In genomic region chr19:12720296-12720695, GRCh38 we compare ENCODE assay signal across 7 cellular contexts. TPM values are rescaled to one million over a fixed set of nuclear protein-coding genes. Genes with fewer than 3 reads are reported as not detected.
A peak's percentile ranks its signal among the peaks of the same experiment; 100 is the strongest.
DNase-seq lines count a peak whose midpoint lies in the region; ATAC-seq and TF ChIP-seq lines count a peak whose summit lies in the region.
"Had no signal": no experiment of that assay in that cellular context is flagged by ENCODE, and none has a peak within 500 bp of the region (broad histone marks: within the 10 kb centered on the region; RNA-seq: fewer than 3 reads in every experiment).

No MANE protein-coding gene starts in this region.

- H3K27me3 Mint-ChIP-seq in activated T-helper 2 cell treated with anti-CD3 and anti-CD28 coated beads, Interferon-gamma antibody, Interleukin-2, Interleukin-4, amounts not matched to agents 10 μg/mL and 5 μg/mL and 100 μg/mL, durations not matched to agents 14 hours and 24 hours and 36 hours (ENCODE audit: low read depth): no peaks in the 10 kb centered on the region
- H3K27me3 Mint-ChIP-seq in naive B cell: no peaks in the 10 kb centered on the region

- H3K9me3 Mint-ChIP-seq in activated T-helper 2 cell treated with anti-CD3 and anti-CD28 coated beads, Interferon-gamma antibody, Interleukin-2, Interleukin-4, amounts not matched to agents 10 μg/mL and 5 μg/mL and 100 μg/mL, durations not matched to agents 14 hours and 24 hours and 36 hours: no peaks in the 10 kb centered on the region
- no peaks in the 10 kb centered on the region for H3K9me3 Mint-ChIP-seq in naive B cell

- H3K4me2 ChIP-seq in DOHH2 (ENCODE audit: low read length): peak overlapping the region; percentile 98

- H3F3A ChIP-seq in DOHH2 (ENCODE audit: control insufficient read depth, insufficient read depth): peaks cover 3% of the 10 kb centered on the region; the same call in 1 of the 2 replicates

- H3K27ac ChIP-seq in DOHH2 (ENCODE audit: low read depth, low read length): no peak overlapping the region

- H3K27ac Mint-ChIP-seq in activated T-helper 2 cell treated with anti-CD3 and anti-CD28 coated beads, Interferon-gamma antibody, Interleukin-2, Interleukin-4, amounts not matched to agents 10 μg/mL and 5 μg/mL and 100 μg/mL, durations not matched to agents 14 hours and 24 hours and 36 hours: peak overlapping the region; percentile 89
- H3K27ac Mint-ChIP-seq in naive B cell: peak overlapping the region in 2 of 6 donors; percentile 57 to 95

- intact Hi-C loops in activated T-helper 2 cell treated with anti-CD3 and anti-CD28 coated beads, Interferon-gamma antibody, Interleukin-2, Interleukin-4, amounts not matched to agents 10 μg/mL and 5 μg/mL and 100 μg/mL, durations not matched to agents 14 hours and 24 hours and 36 hours (cut with micrococcal nuclease): loop anchor here (5.0 kb wide), 2 partner anchors 108 to 1628 kb away; partner anchors contain the start of genes ZNF490 and ZNF791

- in situ Hi-C loops in HAP-1 (cut with MboI; ENCODE audit: low sequenced_read_pairs): no loop called here

- no peaks in the 10 kb centered on the region for H3K9me2 ChIP-seq in DOHH2 (replicated peaks; ENCODE audit: control insufficient read depth, low read length)

- peak overlapping the region; percentile 96 for H3K4me3 ChIP-seq in DOHH2 (ENCODE audit: low read length)
- H3K4me3 ChIP-seq in HAP-1: no peak overlapping the region

- DNase-seq in activated T-helper 2 cell treated with anti-CD3 and anti-CD28 coated beads, Interferon-gamma antibody, Interleukin-2, Interleukin-4, amounts not matched to agents 10 μg/mL and 5 μg/mL and 100 μg/mL, durations not matched to agents 14 hours and 24 hours and 36 hours (ENCODE audit: low spot score): no peak
- DNase-seq in naive B cell: no peak
- no peak for DNase-seq in AML-193 (lab: John Stamatoyannopoulos, UW)
- DNase-seq in HAP-1 (ENCODE audit: low spot score in 2 of 2): no peak
- DNase-seq: activated gamma-delta T cell had no signal

- peaks cover 14% of the 10 kb centered on the region; the same call in 1 of the 2 replicates for H4K20me1 ChIP-seq in DOHH2 (ENCODE audit: control insufficient read depth, insufficient read depth, low read depth, low read length)

- no peaks in the 10 kb centered on the region for H3K27me3 ChIP-seq in DOHH2 (ENCODE audit: control insufficient read depth, low read length)
- H3K27me3 ChIP-seq in HAP-1 (ENCODE audit: low read depth): no peaks in the 10 kb centered on the region

- H3K9me3 ChIP-seq in DOHH2 (ENCODE audit: control insufficient read depth, insufficient read depth, low read length): no peaks in the 10 kb centered on the region
- H3K9me3 ChIP-seq in HAP-1: no peaks in the 10 kb centered on the region

- peaks cover 16% of the 10 kb centered on the region for H3K4me1 ChIP-seq in DOHH2 (ENCODE audit: control insufficient read depth, low read length)
- H3K4me1 ChIP-seq in HAP-1: no peaks in the 10 kb centered on the region

- peaks cover 17% of the 10 kb centered on the region for H3K4me1 Mint-ChIP-seq in activated T-helper 2 cell treated with anti-CD3 and anti-CD28 coated beads, Interferon-gamma antibody, Interleukin-2, Interleukin-4, amounts not matched to agents 10 μg/mL and 5 μg/mL and 100 μg/mL, durations not matched to agents 14 hours and 24 hours and 36 hours (ENCODE audit: low read depth)
- H3K4me1 Mint-ChIP-seq in naive B cell: peaks cover 32 to 54% (median 38%) of the 10 kb centered on the region in 3 donors

- H3K79me2 ChIP-seq in DOHH2 (ENCODE audit: control insufficient read depth, low read length): peaks cover 89% of the 10 kb centered on the region

- TF ChIP-seq CTCF in DOHH2 (IDR thresholded peaks at IDR 0.05; ENCODE audit: low read depth, low read length, poor library complexity, severe bottlenecking): no peak

- ATAC-seq in naive B cell (ENCODE audit: low read depth in 2 of 2): no peak
- ATAC-seq in HG03439 (IDR thresholded peaks at IDR 0.05; ENCODE audit: unreplicated experiment): no peak

- H3K36me3 Mint-ChIP-seq in activated T-helper 2 cell treated with anti-CD3 and anti-CD28 coated beads, Interferon-gamma antibody, Interleukin-2, Interleukin-4, amounts not matched to agents 10 μg/mL and 5 μg/mL and 100 μg/mL, durations not matched to agents 14 hours and 24 hours and 36 hours (ENCODE audit: low read depth): peaks cover 56% of the 10 kb centered on the region
- no peaks in the 10 kb centered on the region for H3K36me3 Mint-ChIP-seq in naive B cell

- peaks cover 74% of the 10 kb centered on the region for H3K36me3 ChIP-seq in DOHH2 (ENCODE audit: control insufficient read depth, low read length)
- peaks cover 48% of the 10 kb centered on the region for H3K36me3 ChIP-seq in HAP-1 (replicated peaks)

- H3K4me3 Mint-ChIP-seq in activated T-helper 2 cell treated with anti-CD3 and anti-CD28 coated beads, Interferon-gamma antibody, Interleukin-2, Interleukin-4, amounts not matched to agents 10 μg/mL and 5 μg/mL and 100 μg/mL, durations not matched to agents 14 hours and 24 hours and 36 hours (ENCODE audit: low read depth): peak overlapping the region; percentile 84
- peak overlapping the region; percentile 54 to 89 (median 79) for H3K4me3 Mint-ChIP-seq in naive B cell

RNA-seq across cellular contexts. Expression of gene TNPO2, which starts 3.4 kb away (rescaled TPM):
- total RNA-seq in activated T-helper 2 cell treated with anti-CD3 and anti-CD28 coated beads, Interferon-gamma antibody, Interleukin-2, Interleukin-4, amounts not matched to agents 10 μg/mL and 5 μg/mL and 100 μg/mL, durations not matched to agents 14 hours and 24 hours and 36 hours: 109 and 112 TPM in 2 replicates
- 1 to 10 TPM in 5 of 6 donors, not detected in 1; 1.7 to 3.5 (median 2.7) TPM for polyA plus RNA-seq in naive B cell (ENCODE audit: low read depth in 6 of 6)

RNA-seq across cellular contexts. Expression of gene TRIR, which starts 14.2 kb away (rescaled TPM):
- 204 and 210 TPM in 2 replicates for total RNA-seq in activated T-helper 2 cell treated with anti-CD3 and anti-CD28 coated beads, Interferon-gamma antibody, Interleukin-2, Interleukin-4, amounts not matched to agents 10 μg/mL and 5 μg/mL and 100 μg/mL, durations not matched to agents 14 hours and 24 hours and 36 hours
- polyA plus RNA-seq in naive B cell (ENCODE audit: low read depth in 6 of 6): 100 to 1,000 TPM; 207 to 269 (median 230) TPM

RNA-seq across cellular contexts. Expression of gene GET3, which starts 17.0 kb away (rescaled TPM):
- 62.7 and 62.8 TPM in 2 replicates for total RNA-seq in activated T-helper 2 cell treated with anti-CD3 and anti-CD28 coated beads, Interferon-gamma antibody, Interleukin-2, Interleukin-4, amounts not matched to agents 10 μg/mL and 5 μg/mL and 100 μg/mL, durations not matched to agents 14 hours and 24 hours and 36 hours
- 100 to 1,000 TPM in 1 of 6 donors, 10 to 100 TPM in 5; 46.3 to 105 (median 53.5) TPM for polyA plus RNA-seq in naive B cell (ENCODE audit: low read depth in 6 of 6)

RNA-seq across cellular contexts. Expression of gene FBXW9, which starts 23.9 kb away (rescaled TPM):
- total RNA-seq in activated T-helper 2 cell treated with anti-CD3 and anti-CD28 coated beads, Interferon-gamma antibody, Interleukin-2, Interleukin-4, amounts not matched to agents 10 μg/mL and 5 μg/mL and 100 μg/mL, durations not matched to agents 14 hours and 24 hours and 36 hours: 8.8 and 9.4 TPM in 2 replicates
- polyA plus RNA-seq in naive B cell (ENCODE audit: low read depth in 6 of 6): 1 to 10 TPM; 2.0 to 5.8 (median 4.9) TPM

RNA-seq across cellular contexts. Expression of gene BEST2, which starts 31.3 kb away (rescaled TPM):
- total RNA-seq in activated T-helper 2 cell treated with anti-CD3 and anti-CD28 coated beads, Interferon-gamma antibody, Interleukin-2, Interleukin-4, amounts not matched to agents 10 μg/mL and 5 μg/mL and 100 μg/mL, durations not matched to agents 14 hours and 24 hours and 36 hours: 0.11 TPM in 1 of 2 replicates, not detected in the other
- under 1 TPM in 1 of 6 donors, not detected in 5; 0.23 TPM for polyA plus RNA-seq in naive B cell (ENCODE audit: low read depth in 6 of 6)
